ENCODE assay signal across 1 cellular context in the genomic region with DNA sequence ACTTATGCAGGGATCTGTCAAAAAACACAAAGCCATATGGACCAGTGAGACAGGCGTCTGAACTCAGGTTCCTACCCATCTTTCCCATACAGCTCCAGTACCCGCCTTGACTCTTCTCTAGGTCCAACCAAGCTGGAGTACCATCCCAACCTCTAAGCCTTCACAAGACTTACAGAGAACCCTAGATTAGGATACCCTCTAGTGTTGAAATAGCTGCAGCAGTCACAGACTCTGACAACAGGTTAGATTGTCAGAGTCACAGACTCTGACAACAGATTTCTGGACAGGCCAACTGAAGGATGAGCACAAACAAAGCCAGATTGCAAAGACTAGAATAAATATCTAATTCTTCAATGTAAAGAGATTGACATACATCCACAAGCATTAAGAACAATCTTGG.
TF ChIP-seq lines count a peak whose summit lies in the region.

No MANE protein-coding gene starts in this region.

TF ChIP-seq in H1, 55 proteins besides CTCF, POLR2A, EP300 and RAD21:
- TF ChIP-seq POLR2AphosphoS5 (IDR thresholded peaks at IDR 0.05; ENCODE audit: low read depth, low read length): no peak
- TF ChIP-seq YY1 (IDR thresholded peaks at IDR 0.05; ENCODE audit: low read depth, low read length): no peak
- TF ChIP-seq, protein P1, sequence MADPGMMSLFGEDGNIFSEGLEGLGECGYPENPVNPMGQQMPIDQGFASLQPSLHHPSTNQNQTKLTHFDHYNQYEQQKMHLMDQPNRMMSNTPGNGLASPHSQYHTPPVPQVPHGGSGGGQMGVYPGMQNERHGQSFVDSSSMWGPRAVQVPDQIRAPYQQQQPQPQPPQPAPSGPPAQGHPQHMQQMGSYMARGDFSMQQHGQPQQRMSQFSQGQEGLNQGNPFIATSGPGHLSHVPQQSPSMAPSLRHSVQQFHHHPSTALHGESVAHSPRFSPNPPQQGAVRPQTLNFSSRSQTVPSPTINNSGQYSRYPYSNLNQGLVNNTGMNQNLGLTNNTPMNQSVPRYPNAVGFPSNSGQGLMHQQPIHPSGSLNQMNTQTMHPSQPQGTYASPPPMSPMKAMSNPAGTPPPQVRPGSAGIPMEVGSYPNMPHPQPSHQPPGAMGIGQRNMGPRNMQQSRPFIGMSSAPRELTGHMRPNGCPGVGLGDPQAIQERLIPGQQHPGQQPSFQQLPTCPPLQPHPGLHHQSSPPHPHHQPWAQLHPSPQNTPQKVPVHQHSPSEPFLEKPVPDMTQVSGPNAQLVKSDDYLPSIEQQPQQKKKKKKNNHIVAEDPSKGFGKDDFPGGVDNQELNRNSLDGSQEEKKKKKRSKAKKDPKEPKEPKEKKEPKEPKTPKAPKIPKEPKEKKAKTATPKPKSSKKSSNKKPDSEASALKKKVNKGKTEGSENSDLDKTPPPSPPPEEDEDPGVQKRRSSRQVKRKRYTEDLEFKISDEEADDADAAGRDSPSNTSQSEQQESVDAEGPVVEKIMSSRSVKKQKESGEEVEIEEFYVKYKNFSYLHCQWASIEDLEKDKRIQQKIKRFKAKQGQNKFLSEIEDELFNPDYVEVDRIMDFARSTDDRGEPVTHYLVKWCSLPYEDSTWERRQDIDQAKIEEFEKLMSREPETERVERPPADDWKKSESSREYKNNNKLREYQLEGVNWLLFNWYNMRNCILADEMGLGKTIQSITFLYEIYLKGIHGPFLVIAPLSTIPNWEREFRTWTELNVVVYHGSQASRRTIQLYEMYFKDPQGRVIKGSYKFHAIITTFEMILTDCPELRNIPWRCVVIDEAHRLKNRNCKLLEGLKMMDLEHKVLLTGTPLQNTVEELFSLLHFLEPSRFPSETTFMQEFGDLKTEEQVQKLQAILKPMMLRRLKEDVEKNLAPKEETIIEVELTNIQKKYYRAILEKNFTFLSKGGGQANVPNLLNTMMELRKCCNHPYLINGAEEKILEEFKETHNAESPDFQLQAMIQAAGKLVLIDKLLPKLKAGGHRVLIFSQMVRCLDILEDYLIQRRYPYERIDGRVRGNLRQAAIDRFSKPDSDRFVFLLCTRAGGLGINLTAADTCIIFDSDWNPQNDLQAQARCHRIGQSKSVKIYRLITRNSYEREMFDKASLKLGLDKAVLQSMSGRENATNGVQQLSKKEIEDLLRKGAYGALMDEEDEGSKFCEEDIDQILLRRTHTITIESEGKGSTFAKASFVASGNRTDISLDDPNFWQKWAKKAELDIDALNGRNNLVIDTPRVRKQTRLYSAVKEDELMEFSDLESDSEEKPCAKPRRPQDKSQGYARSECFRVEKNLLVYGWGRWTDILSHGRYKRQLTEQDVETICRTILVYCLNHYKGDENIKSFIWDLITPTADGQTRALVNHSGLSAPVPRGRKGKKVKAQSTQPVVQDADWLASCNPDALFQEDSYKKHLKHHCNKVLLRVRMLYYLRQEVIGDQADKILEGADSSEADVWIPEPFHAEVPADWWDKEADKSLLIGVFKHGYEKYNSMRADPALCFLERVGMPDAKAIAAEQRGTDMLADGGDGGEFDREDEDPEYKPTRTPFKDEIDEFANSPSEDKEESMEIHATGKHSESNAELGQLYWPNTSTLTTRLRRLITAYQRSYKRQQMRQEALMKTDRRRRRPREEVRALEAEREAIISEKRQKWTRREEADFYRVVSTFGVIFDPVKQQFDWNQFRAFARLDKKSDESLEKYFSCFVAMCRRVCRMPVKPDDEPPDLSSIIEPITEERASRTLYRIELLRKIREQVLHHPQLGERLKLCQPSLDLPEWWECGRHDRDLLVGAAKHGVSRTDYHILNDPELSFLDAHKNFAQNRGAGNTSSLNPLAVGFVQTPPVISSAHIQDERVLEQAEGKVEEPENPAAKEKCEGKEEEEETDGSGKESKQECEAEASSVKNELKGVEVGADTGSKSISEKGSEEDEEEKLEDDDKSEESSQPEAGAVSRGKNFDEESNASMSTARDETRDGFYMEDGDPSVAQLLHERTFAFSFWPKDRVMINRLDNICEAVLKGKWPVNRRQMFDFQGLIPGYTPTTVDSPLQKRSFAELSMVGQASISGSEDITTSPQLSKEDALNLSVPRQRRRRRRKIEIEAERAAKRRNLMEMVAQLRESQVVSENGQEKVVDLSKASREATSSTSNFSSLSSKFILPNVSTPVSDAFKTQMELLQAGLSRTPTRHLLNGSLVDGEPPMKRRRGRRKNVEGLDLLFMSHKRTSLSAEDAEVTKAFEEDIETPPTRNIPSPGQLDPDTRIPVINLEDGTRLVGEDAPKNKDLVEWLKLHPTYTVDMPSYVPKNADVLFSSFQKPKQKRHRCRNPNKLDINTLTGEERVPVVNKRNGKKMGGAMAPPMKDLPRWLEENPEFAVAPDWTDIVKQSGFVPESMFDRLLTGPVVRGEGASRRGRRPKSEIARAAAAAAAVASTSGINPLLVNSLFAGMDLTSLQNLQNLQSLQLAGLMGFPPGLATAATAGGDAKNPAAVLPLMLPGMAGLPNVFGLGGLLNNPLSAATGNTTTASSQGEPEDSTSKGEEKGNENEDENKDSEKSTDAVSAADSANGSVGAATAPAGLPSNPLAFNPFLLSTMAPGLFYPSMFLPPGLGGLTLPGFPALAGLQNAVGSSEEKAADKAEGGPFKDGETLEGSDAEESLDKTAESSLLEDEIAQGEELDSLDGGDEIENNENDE (IDR thresholded peaks at IDR 0.05; ENCODE audit: insufficient replicate concordance, low read length): no peak
- no peak for TF ChIP-seq SIN3A (conservative IDR thresholded peaks at IDR 0.05 in 1 of 2, IDR thresholded peaks at IDR 0.05 in 1 of 2; ENCODE audit: low read depth in 1 of 2, low read length in 2 of 2)
TF ChIP-seq in H1: peak in this region for 0.
